1 cellular context compared by ENCODE assay signal in genomic region chr10:71974489-71975011, GRCh38.
TF ChIP-seq lines count a peak whose summit lies in the region.

No MANE protein-coding gene starts in this region.

TF ChIP-seq in GM12878, 131 proteins besides CTCF, POLR2A, EP300 and RAD21 (continued from another document):
- TF ChIP-seq ATF2 (IDR thresholded peaks at IDR 0.05; ENCODE audit: low read length): peak; percentile 93
- no peak for TF ChIP-seq ZNF207 (IDR thresholded peaks at IDR 0.05; ENCODE audit: borderline replicate concordance)
- peak; percentile 37; the same call in 1 of the 2 replicates for TF ChIP-seq RUNX3 (IDR thresholded peaks at IDR 0.05; ENCODE audit: low read length)
- TF ChIP-seq RFX5 (IDR thresholded peaks at IDR 0.05; ENCODE audit: low read depth, low read length): no peak
- no peak for TF ChIP-seq ZBTB11 (CRISPR knock-in tag; IDR thresholded peaks at IDR 0.05)
- TF ChIP-seq BCL3 (IDR thresholded peaks at IDR 0.05; ENCODE audit: borderline replicate concordance, insufficient read depth, low read depth, low read length, poor library complexity, severe bottlenecking): peak; percentile 46
- 0 out of 2 replicates have a peak, but pooled peaks have one; percentile 23 for TF ChIP-seq ZBED1 (IDR thresholded peaks at IDR 0.05; ENCODE audit: borderline replicate concordance)
- TF ChIP-seq BCL11A (IDR thresholded peaks at IDR 0.05; ENCODE audit: low read depth, low read length): peak; percentile 72; the same call in 1 of the 2 replicates
- TF ChIP-seq JUNB (IDR thresholded peaks at IDR 0.05): peak; percentile 93
- peak; percentile 83 for TF ChIP-seq CREM (IDR thresholded peaks at IDR 0.05; ENCODE audit: low read depth)
- peak in 1 of 2 experiments; percentile 20; a peak in 1 of 4 replicates for TF ChIP-seq BHLHE40 (IDR thresholded peaks at IDR 0.05; ENCODE audit: borderline replicate concordance in 1 of 2, low read depth in 2 of 2, low read length in 1 of 2)
- no peak for TF ChIP-seq SUZ12 (IDR thresholded peaks at IDR 0.05; ENCODE audit: unreplicated experiment)
- peak; percentile 69 for TF ChIP-seq IKZF1 (conservative IDR thresholded peaks at IDR 0.05)
- TF ChIP-seq EGR1 (IDR thresholded peaks at IDR 0.05; ENCODE audit: borderline replicate concordance in 1 of 2, low read depth in 2 of 2, low read length in 2 of 2): peak in 1 of 2 experiments; percentile 63; a peak in 2 of 3 replicates
- TF ChIP-seq DPF2 (IDR thresholded peaks at IDR 0.05): peak; percentile 68
- TF ChIP-seq EED (IDR thresholded peaks at IDR 0.05; ENCODE audit: low read depth): peak; percentile 63
